ENCODE assay signal across 8 cellular contexts in genomic region chr6:10146723-10147451, GRCh38.
DNase-seq lines count a peak whose midpoint lies in the region; ATAC-seq and TF ChIP-seq lines count a peak whose summit lies in the region.

No MANE protein-coding gene starts in this region.

- H3K4me1 ChIP-seq in Panc1 (ENCODE audit: control insufficient read depth, insufficient read depth, low read length) (no peaks in the 10 kb centered on the region), mucosa of rectum (ENCODE audit: control insufficient read depth in 2 of 2, insufficient read depth in 2 of 2, low read length in 2 of 2) (no peaks in the 10 kb centered on the region)

- H3K4me3 ChIP-seq in Panc1 (ENCODE audit: low read depth in 2 of 2, low read length in 2 of 2) = peak overlapping the region; percentile 37 to 43
- peak overlapping the region in 57 of 59 donors; percentile 16 to 73 (median 52) for H3K4me3 ChIP-seq in dorsolateral prefrontal cortex
- peak overlapping the region; percentile 28 to 56 for H3K4me3 ChIP-seq in mucosa of rectum (ENCODE audit: low read length in 2 of 2)

- H3K27me3 ChIP-seq in Panc1 (ENCODE audit: control insufficient read depth, insufficient read depth, low read length) (no peaks in the 10 kb centered on the region), dorsolateral prefrontal cortex (peaks cover 0 to 5% (median 0%) of the 10 kb centered on the region in 45 donors), mucosa of rectum (ENCODE audit: control insufficient read depth in 2 of 2, insufficient read depth in 2 of 2, low read length in 2 of 2) (no peaks in the 10 kb centered on the region)

- POLR2A ChIA-PET in Panc1 (lab: Charles Lee) = no interaction called here

- BruUV-seq in Panc1 (replicated peaks; lab: Mats Ljungman, UMichigan) = no TSS peak

- TF ChIP-seq CTCF in Panc1 (IDR thresholded peaks at IDR 0.05) = no peak
- peak in 6 of 56 donors; percentile 8 to 28 (median 14) for TF ChIP-seq CTCF in dorsolateral prefrontal cortex (IDR thresholded peaks at IDR 0.05 in 54 of 56, conservative IDR thresholded peaks at IDR 0.05 in 2 of 56; ENCODE audit: low read depth in 1 of 56, partially characterized antibody in 56 of 56)

- in situ Hi-C loops in Panc1 (cut with HindIII; ENCODE audit: low pct_unique_long_range_greater_than_20kb, low sequenced_read_pairs) = no loop called here

- no peaks in the 10 kb centered on the region for H3K36me3 ChIP-seq in Panc1 (ENCODE audit: control insufficient read depth, insufficient read depth, low read length)
- no peaks in the 10 kb centered on the region for H3K36me3 ChIP-seq in mucosa of rectum (ENCODE audit: control insufficient read depth in 2 of 2, insufficient read depth in 2 of 2, low read length in 2 of 2)

- DNase-seq in ELR (ENCODE audit: low read depth) (peak; percentile 81), Panc1 (ENCODE audit: low read depth, low spot score) (no peak), dorsolateral prefrontal cortex (peak in 6 of 10 donors; percentile 4 to 73 (median 41)), DMS153 treated with DMSO at 0.1 percent for 48 hours (lab: John Stamatoyannopoulos, UW; ENCODE audit: unreplicated experiment) (no peak)
- no peak for DNase-seq in stimulated activated CD4-positive, alpha-beta T cell treated with anti-CD3 and anti-CD28 coated beads, Interleukin-4, amount 100 ng/mL, for 4 hours

- ATAC-seq in GM19463 (IDR thresholded peaks at IDR 0.05; ENCODE audit: unreplicated experiment) (peak; percentile 100), HG03378 (IDR thresholded peaks at IDR 0.05; ENCODE audit: unreplicated experiment) (peak; percentile 89), Panc1 (peak; percentile 91)

- H3K9ac ChIP-seq in mucosa of rectum (ENCODE audit: low read depth in 1 of 2, low read length in 2 of 2) = no peak overlapping the region

- peak overlapping the region; percentile 81 for H3K27ac ChIP-seq in Panc1 (ENCODE audit: low read length)
- H3K27ac ChIP-seq in dorsolateral prefrontal cortex = peak overlapping the region in 57 of 59 donors; percentile 8 to 95 (median 80)
- H3K27ac ChIP-seq in mucosa of rectum (ENCODE audit: low read depth in 2 of 2, low read length in 2 of 2) = no peak overlapping the region

- CTCF ChIA-PET in Panc1 (lab: Charles Lee) = interaction anchor here (0.5 kb wide), 1 partner anchor 60 kb away, joined by 4 read pairs; no protein-coding TSS in a partner anchor

- intact Hi-C loops in Panc1 (cut with micrococcal nuclease; ENCODE audit: unreplicated experiment) = no loop called here
- intact Hi-C loops in dorsolateral prefrontal cortex (cut with DNase I) = loop anchor here in 1 of 2 donors (2.0 to 10.0 kb wide), 2 partner anchors 170 to 258 kb away; no protein-coding TSS in a partner anchor

- H3K9me3 ChIP-seq in Panc1 (ENCODE audit: control insufficient read depth, insufficient read depth, low read depth, low read length) (no peaks in the 10 kb centered on the region), mucosa of rectum (ENCODE audit: control insufficient read depth in 2 of 2, low read length in 2 of 2) (no peaks in the 10 kb centered on the region)

Comparison
In these comparisons a context has a peak if more than half of its experiments do, and no peak if none do; other contexts are left out.
1. DNase-seq: peak in ELR (single experiment) and dorsolateral prefrontal cortex (6 of 10); none in Panc1 (single experiment), stimulated activated CD4-positive, alpha-beta T cell treated with anti-CD3 and anti-CD28 coated beads, Interleukin-4, amount 100 ng/mL, for 4 hours (0 of 2) and DMS153 treated with DMSO at 0.1 percent for 48 hours (single experiment).
2. H3K27ac ChIP-seq: peak in Panc1 (single experiment) and dorsolateral prefrontal cortex (57 of 59); none in mucosa of rectum (0 of 2).
3. Peak in every context shown above with its lines, with median percentiles within 50 percentile points of each other: ATAC-seq and H3K4me3 ChIP-seq.